Comparison of ENCODE assay signal across 8 cellular contexts in genomic region chr14:105092124-105092911, GRCh38. TPM values are rescaled to one million over a fixed set of nuclear protein-coding genes. Genes with fewer than 3 reads are reported as not detected.
DNase-seq lines count a peak whose midpoint lies in the region; ATAC-seq and TF ChIP-seq lines count a peak whose summit lies in the region.

No MANE protein-coding gene starts in this region.

- H3K27me3 ChIP-seq in kidney epithelial cell (ENCODE audit: control insufficient read depth, insufficient read depth, low read length) (no peaks in the 10 kb centered on the region), suprapubic skin (peaks cover 14% of the 10 kb centered on the region)

- TF ChIP-seq POLR2A in suprapubic skin (IDR thresholded peaks at IDR 0.05) = no peak

- H3K4me3 ChIP-seq in HEK293 (ENCODE audit: low read depth, low read length) (no peak overlapping the region), kidney epithelial cell (ENCODE audit: low read depth, low read length) (peak overlapping the region; percentile 66), suprapubic skin (peak overlapping the region; percentile 70)

- TF ChIP-seq EP300 in suprapubic skin (IDR thresholded peaks at IDR 0.05) = no peak

- H3K9me3 ChIP-seq in HEK293 (ENCODE audit: control insufficient read depth, insufficient read depth, low read depth, low read length) (no peaks in the 10 kb centered on the region), suprapubic skin (no peaks in the 10 kb centered on the region)

- CTCF ChIA-PET in HEK293 (lab: Yijun Ruan, JAX) = interaction anchor here (0.7 to 2.9 kb wide), 3 partner anchors 14 to 259 kb away, joined by 3 to 10 read pairs (median 3); no protein-coding TSS in a partner anchor

- DNase-seq in A172 (ENCODE audit: low spot score) = peak; percentile 54
- no peak for DNase-seq in kidney epithelial cell (ENCODE audit: low read depth)
- peak; percentile 63 to 77 for DNase-seq in suprapubic skin (ENCODE audit: low spot score in 2 of 2)
- no peak for DNase-seq in AG20443 (ENCODE audit: low spot score)

- peaks cover 8% of the 10 kb centered on the region for H3K4me1 ChIP-seq in HEK293 (ENCODE audit: control insufficient read depth, insufficient read depth, low read length)
- peaks cover 75% of the 10 kb centered on the region for H3K4me1 ChIP-seq in suprapubic skin

- 20% methylated on average over 14 of the region's 25 CpGs for WGBS in suprapubic skin

- H3K27ac ChIP-seq in HEK293 (ENCODE audit: extremely low read depth, low read depth, low read length) = peak overlapping the region; percentile 24; the same call in 1 of the 2 replicates
- H3K27ac ChIP-seq in angular gyrus (ENCODE audit: low read depth, low read length) = peak overlapping the region; percentile 65
- H3K27ac ChIP-seq in suprapubic skin = peak overlapping the region; percentile 86

- ATAC-seq in HG02759 (IDR thresholded peaks at IDR 0.05; ENCODE audit: unreplicated experiment) (no peak), HG03139 (IDR thresholded peaks at IDR 0.05; ENCODE audit: unreplicated experiment) (no peak)

- POLR2A ChIA-PET in HEK293 (lab: Yijun Ruan, JAX) = no interaction called here

- TF ChIP-seq CTCF in HEK293 (tag by site-specific recombination; IDR thresholded peaks at IDR 0.05) = no peak
- no peak for TF ChIP-seq CTCF in kidney epithelial cell (IDR thresholded peaks at IDR 0.05; ENCODE audit: insufficient read depth, low read length, poor library complexity, severe bottlenecking)
- TF ChIP-seq CTCF in suprapubic skin (IDR thresholded peaks at IDR 0.05) = no peak

- no peaks in the 10 kb centered on the region for H3K36me3 ChIP-seq in HEK293 (ENCODE audit: control insufficient read depth in 2 of 2, insufficient read depth in 1 of 2, low read length in 2 of 2)
- no peaks in the 10 kb centered on the region for H3K36me3 ChIP-seq in kidney epithelial cell (ENCODE audit: control insufficient read depth, insufficient read depth, low read length)
- no peaks in the 10 kb centered on the region for H3K36me3 ChIP-seq in suprapubic skin

TF ChIP-seq in HEK293, 187 proteins besides CTCF, POLR2A, EP300 and RAD21 (continues in another document):
- TF ChIP-seq ZNF530 (tag by site-specific recombination; IDR thresholded peaks at IDR 0.05; ENCODE audit: low read depth) (no peak), ZNF501 (tag by site-specific recombination; IDR thresholded peaks at IDR 0.05) (0 out of 2 replicates have a peak, but pooled peaks have one; percentile 26), OSR2 (tag by site-specific recombination; IDR thresholded peaks at IDR 0.05) (no peak), ZNF473 (tag by site-specific recombination; IDR thresholded peaks at IDR 0.05) (no peak), ZBTB20 (tag by site-specific recombination; IDR thresholded peaks at IDR 0.05) (peak; percentile 45; the same call in 1 of the 2 replicates), ZNF626 (tag by site-specific recombination; IDR thresholded peaks at IDR 0.05) (no peak), ZNF398 (tag by site-specific recombination; IDR thresholded peaks at IDR 0.05) (no peak), ZFP69B (tag by site-specific recombination; IDR thresholded peaks at IDR 0.05) (0 out of 2 replicates have a peak, but pooled peaks have one; percentile 10), ZBTB10 (tag by site-specific recombination; IDR thresholded peaks at IDR 0.05) (no peak), REPIN1 (tag by site-specific recombination; IDR thresholded peaks at IDR 0.05; ENCODE audit: low read depth) (no peak), ZNF658 (tag by site-specific recombination; IDR thresholded peaks at IDR 0.05) (no peak), ZBTB48 (tag by site-specific recombination; IDR thresholded peaks at IDR 0.05) (no peak), ZFP3 (tag by site-specific recombination; IDR thresholded peaks at IDR 0.05; ENCODE audit: low read depth) (no peak), ZNF837 (tag by site-specific recombination; IDR thresholded peaks at IDR 0.05) (no peak), ZNF514 (tag by site-specific recombination; IDR thresholded peaks at IDR 0.05) (no peak), SP7 (tag by site-specific recombination; IDR thresholded peaks at IDR 0.05) (0 out of 2 replicates have a peak, but pooled peaks have one; percentile 32), ZNF114 (tag by site-specific recombination; IDR thresholded peaks at IDR 0.05) (no peak), ZNF175 (tag by site-specific recombination; IDR thresholded peaks at IDR 0.05) (no peak), KLF1 (tag by site-specific recombination; IDR thresholded peaks at IDR 0.05) (no peak), ZNF785 (tag by site-specific recombination; IDR thresholded peaks at IDR 0.05) (no peak), ZNF341 (tag by site-specific recombination; IDR thresholded peaks at IDR 0.05; ENCODE audit: low read depth) (peak; percentile 43; the same call in 1 of the 2 replicates), BCL11A (tag by site-specific recombination; IDR thresholded peaks at IDR 0.05; ENCODE audit: low read depth) (peak; percentile 33; the same call in 1 of the 2 replicates), ZNF600 (tag by site-specific recombination; IDR thresholded peaks at IDR 0.05) (0 out of 2 replicates have a peak, but pooled peaks have one; percentile 48), ZNF521 (tag by site-specific recombination; IDR thresholded peaks at IDR 0.05) (no peak), FEZF1 (tag by site-specific recombination; IDR thresholded peaks at IDR 0.05) (no peak), HIC1 (tag by site-specific recombination; IDR thresholded peaks at IDR 0.05) (peak; percentile 88), KLF9 (tag by site-specific recombination; IDR thresholded peaks at IDR 0.05; ENCODE audit: low read depth) (peak; percentile 40; the same call in 1 of the 2 replicates)
- TF ChIP-seq, protein P1, sequence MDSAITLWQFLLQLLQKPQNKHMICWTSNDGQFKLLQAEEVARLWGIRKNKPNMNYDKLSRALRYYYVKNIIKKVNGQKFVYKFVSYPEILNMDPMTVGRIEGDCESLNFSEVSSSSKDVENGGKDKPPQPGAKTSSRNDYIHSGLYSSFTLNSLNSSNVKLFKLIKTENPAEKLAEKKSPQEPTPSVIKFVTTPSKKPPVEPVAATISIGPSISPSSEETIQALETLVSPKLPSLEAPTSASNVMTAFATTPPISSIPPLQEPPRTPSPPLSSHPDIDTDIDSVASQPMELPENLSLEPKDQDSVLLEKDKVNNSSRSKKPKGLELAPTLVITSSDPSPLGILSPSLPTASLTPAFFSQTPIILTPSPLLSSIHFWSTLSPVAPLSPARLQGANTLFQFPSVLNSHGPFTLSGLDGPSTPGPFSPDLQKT (IDR thresholded peaks at IDR 0.05; ENCODE audit: borderline replicate concordance, low read depth, low read length) = no peak

RNA-seq across cellular contexts. Expression of gene GPR132, which starts 27.1 kb away (rescaled TPM):
- 0.19 TPM in 1 of 2 replicates, not detected in the other for total RNA-seq in A172 (2014; rRNA removed; shearing (Covaris generic))
- total RNA-seq in kidney epithelial cell (1.7 and 1.9 TPM in 2 replicates), suprapubic skin (1 to 10 TPM in 2 of 4 donors, under 1 TPM in 2; 0.95 to 2.7 (median 1.3) TPM)

Comparison
In these comparisons a context has a peak if more than half of its experiments do, and no peak if none do; other contexts are left out.
1. DNase-seq: peak in A172 (single experiment) and suprapubic skin (2 of 2); none in kidney epithelial cell (single experiment) and AG20443 (single experiment).
2. H3K27ac ChIP-seq: peak in every context shown above with its lines; median percentile 86 in suprapubic skin; 65 in angular gyrus; 24 in HEK293.